In genomic region chr10:130109796-130110235, GRCh38 we compare ENCODE assay signal across 8 cellular contexts. TPM values are rescaled to one million over a fixed set of nuclear protein-coding genes. Genes with fewer than 3 reads are reported as not detected.
DNase-seq lines count a peak whose midpoint lies in the region; ATAC-seq and TF ChIP-seq lines count a peak whose summit lies in the region.

No MANE protein-coding gene starts in this region.

- TF ChIP-seq POLR2A in lower leg skin (IDR thresholded peaks at IDR 0.05), result no peak

- H3K9me3 ChIP-seq in BE2C, result no peaks in the 10 kb centered on the region

- no peaks in the 10 kb centered on the region for H3K36me3 ChIP-seq in BE2C

- WGBS in lower leg skin, 2 donors, result 0 to 2% methylated on average over 8 of the region's 8 CpGs

- peak overlapping the region; percentile 93 for H3K4me3 ChIP-seq in BE2C (ENCODE audit: low read depth, low read length)
- H3K4me3 ChIP-seq in lower leg skin (ENCODE audit: low read depth, poor library complexity, severe bottlenecking), result peak overlapping the region; percentile 54

- H3K27me3 ChIP-seq in BE2C, result no peaks in the 10 kb centered on the region

- no peak for ATAC-seq in HG03159 (IDR thresholded peaks at IDR 0.05; ENCODE audit: unreplicated experiment)

- DNase-seq in BE2C (peak; percentile 71), HCEC 1CT (peak; percentile 63), NCI-H446 treated with DMSO at 0.1 percent for 48 hours (lab: John Stamatoyannopoulos, UW) (peak; percentile 25), ecto neural progenitor cell (ENCODE audit: low spot score) (peak; percentile 74), lower leg skin (ENCODE audit: low spot score in 2 of 2) (peak; percentile 82 to 91)
- DNase-seq in activated CD4-positive, alpha-beta T cell treated with anti-CD3 and anti-CD28 coated beads, Interleukin-2, amount 50 U/mL, for 4 hours, result peak; percentile 63 to 69
- DNase-seq in stimulated activated CD4-positive, alpha-beta T cell treated with anti-CD3 and anti-CD28 coated beads, Interleukin-4, amount 100 ng/mL, for 48 hours (ENCODE audit: low read depth in 2 of 2), result peak; percentile 49 to 65

- H3K4me1 ChIP-seq in BE2C, result no peaks in the 10 kb centered on the region

- peak; percentile 74 for TF ChIP-seq CTCF in BE2C (IDR thresholded peaks at IDR 0.05; ENCODE audit: low read depth, low read length)
- TF ChIP-seq CTCF in lower leg skin (IDR thresholded peaks at IDR 0.05), result no peak

- intact Hi-C loops in lower leg skin (cut with DNase I; ENCODE audit: low total_unique reads), result no loop called here

RNA-seq across cellular contexts. Expression of gene C10orf143, which starts 0.8 kb away (rescaled TPM):
- polyA plus RNA-seq in BE2C (2012; ENCODE audit: insufficient read depth, insufficient read length, low read depth), result 3.0 TPM
- total RNA-seq in lower leg skin, result 1 to 10 TPM in 3 of 4 donors, under 1 TPM in 1; 0.38 to 3.9 (median 3.3) TPM

RNA-seq across cellular contexts. Expression of gene GLRX3, which starts 26.4 kb away (rescaled TPM):
- polyA plus RNA-seq in BE2C (2012; ENCODE audit: insufficient read depth, insufficient read length, low read depth), result 89.4 TPM
- total RNA-seq in lower leg skin, result 10 to 100 TPM; 31.5 to 60.7 (median 42.6) TPM

Comparison
In these comparisons a context has a peak if more than half of its experiments do, and no peak if none do; other contexts are left out.
1. DNase-seq: peak in every context shown above with its lines; median percentile 86 in lower leg skin; 74 in ecto neural progenitor cell; 71 in BE2C; 66 in activated CD4-positive, alpha-beta T cell treated with anti-CD3 and anti-CD28 coated beads, Interleukin-2, amount 50 U/mL, for 4 hours; 63 in HCEC 1CT; 57 in stimulated activated CD4-positive, alpha-beta T cell treated with anti-CD3 and anti-CD28 coated beads, Interleukin-4, amount 100 ng/mL, for 48 hours; 25 in NCI-H446 treated with DMSO at 0.1 percent for 48 hours.